In genomic region chr1:209926045-209926444, GRCh38 we compare ENCODE assay signal across 11 cellular contexts. TPM values are rescaled to one million over a fixed set of nuclear protein-coding genes. Genes with fewer than 3 reads are reported as not detected.
DNase-seq lines count a peak whose midpoint lies in the region; ATAC-seq and TF ChIP-seq lines count a peak whose summit lies in the region.
"Had no signal": no experiment of that assay in that cellular context is flagged by ENCODE, and none has a peak within 500 bp of the region (broad histone marks: within the 10 kb centered on the region; RNA-seq: fewer than 3 reads in every experiment).

No MANE protein-coding gene starts in this region.

- no peaks in the 10 kb centered on the region for H3K36me3 ChIP-seq in right lobe of liver

- H3K27ac Mint-ChIP-seq in natural killer cell treated with Interleukin-12 subunit alpha and Interleukin-12 subunit beta and Interleukin-15 and Interleukin-18, amount 100 ng/mL, for 72 hours: no peak overlapping the region

- TF ChIP-seq POLR2A in right lobe of liver (IDR thresholded peaks at IDR 0.05): no peak

- H3K27me3 ChIP-seq in right lobe of liver: no peaks in the 10 kb centered on the region

- no peaks in the 10 kb centered on the region for H3K9me3 ChIP-seq in right lobe of liver

- no peak overlapping the region for H3K27ac ChIP-seq in right lobe of liver
- H3K27ac ChIP-seq: VCaP had no signal

- WGBS in right lobe of liver (ENCODE audit: insufficient coverage, low coverage, low lambda C conversion rate, missing lambda C conversion rate): 36% methylated on average over 3 of the region's 3 CpGs

- ATAC-seq in natural killer cell treated with Interleukin-12 subunit alpha and Interleukin-12 subunit beta and Interleukin-15 and Interleukin-18, amount 100 ng/mL, for 72 hours: no peak
- ATAC-seq in right lobe of liver: no peak
- ATAC-seq: K562, sciatic nerve had no signal

- intact Hi-C loops in right lobe of liver (cut with DNase I): no loop called here

- H3K4me3 Mint-ChIP-seq in natural killer cell treated with Interleukin-12 subunit alpha and Interleukin-12 subunit beta and Interleukin-15 and Interleukin-18, amount 100 ng/mL, for 72 hours: no peak overlapping the region

- peaks cover 1 to 14% of the 10 kb centered on the region in 2 donors for H3K27me3 Mint-ChIP-seq in natural killer cell treated with Interleukin-12 subunit alpha and Interleukin-12 subunit beta and Interleukin-15 and Interleukin-18, amount 100 ng/mL, for 72 hours

- DNase-seq in ELR (ENCODE audit: low read depth): peak; percentile 88
- peak; percentile 96 to 99 for DNase-seq in NCI-H2081 (lab: John Stamatoyannopoulos, UW)
- peak; percentile 58 for DNase-seq in amniotic stem cell (lab: John Stamatoyannopoulos, UW)
- peak; percentile 86 for DNase-seq in non-pigmented ciliary epithelial cell (ENCODE audit: low read depth)
- no peak for DNase-seq in natural killer cell treated with Interleukin-12 subunit alpha and Interleukin-12 subunit beta and Interleukin-15 and Interleukin-18, amount 100 ng/mL, for 72 hours (ENCODE audit: low spot score)
- no peak for DNase-seq in MV-4-11 (lab: John Stamatoyannopoulos, UW)
- no peak for DNase-seq in right lobe of liver
- no peak for DNase-seq in activated CD4-positive, alpha-beta T cell treated with anti-CD3 and anti-CD28 coated beads, Interleukin-2, amount 50 U/mL, for 1 hour

- H3K9me3 Mint-ChIP-seq in natural killer cell treated with Interleukin-12 subunit alpha and Interleukin-12 subunit beta and Interleukin-15 and Interleukin-18, amount 100 ng/mL, for 72 hours: no peaks in the 10 kb centered on the region

- no peaks in the 10 kb centered on the region for H3K4me1 ChIP-seq in right lobe of liver

- H3K36me3 Mint-ChIP-seq in natural killer cell treated with Interleukin-12 subunit alpha and Interleukin-12 subunit beta and Interleukin-15 and Interleukin-18, amount 100 ng/mL, for 72 hours: no peaks in the 10 kb centered on the region

- no peaks in the 10 kb centered on the region for H3K4me1 Mint-ChIP-seq in natural killer cell treated with Interleukin-12 subunit alpha and Interleukin-12 subunit beta and Interleukin-15 and Interleukin-18, amount 100 ng/mL, for 72 hours (ENCODE audit: low read depth in 2 of 2)

- no peak for TF ChIP-seq CTCF in right lobe of liver (IDR thresholded peaks at IDR 0.05)

- H3K4me3 ChIP-seq in right lobe of liver: no peak overlapping the region
- H3K4me3 ChIP-seq: K562 had no signal

RNA-seq across cellular contexts. Expression of gene SYT14, which starts 12.0 kb away (rescaled TPM):
- not detected for total RNA-seq in natural killer cell treated with Interleukin-12 subunit alpha and Interleukin-12 subunit beta and Interleukin-15 and Interleukin-18, amount 100 ng/mL, for 72 hours
- not detected for total RNA-seq in right lobe of liver
- total RNA-seq: K562 had no signal

Comparison
In these comparisons a context has a peak if more than half of its experiments do, and no peak if none do; other contexts are left out.
1. DNase-seq: peak in ELR (single experiment), NCI-H2081 (2 of 2), amniotic stem cell (single experiment) and non-pigmented ciliary epithelial cell (single experiment); none in natural killer cell treated with Interleukin-12 subunit alpha and Interleukin-12 subunit beta and Interleukin-15 and Interleukin-18, amount 100 ng/mL, for 72 hours (single experiment), MV-4-11 (single experiment), right lobe of liver (0 of 3) and activated CD4-positive, alpha-beta T cell treated with anti-CD3 and anti-CD28 coated beads, Interleukin-2, amount 50 U/mL, for 1 hour (single experiment).